ENCODE assay signal across 12 cellular contexts in genomic region chr10:102597131-102597891, GRCh38. TPM values are rescaled to one million over a fixed set of nuclear protein-coding genes. Genes with fewer than 3 reads are reported as not detected.
DNase-seq lines count a peak whose midpoint lies in the region; ATAC-seq and TF ChIP-seq lines count a peak whose summit lies in the region.
"Had no signal": no experiment of that assay in that cellular context is flagged by ENCODE, and none has a peak within 500 bp of the region (broad histone marks: within the 10 kb centered on the region; RNA-seq: fewer than 3 reads in every experiment).

No MANE protein-coding gene starts in this region.

- no peak for ATAC-seq in T-helper 17 cell
- ATAC-seq in GM19351 (IDR thresholded peaks at IDR 0.05; ENCODE audit: unreplicated experiment), result no peak
- ATAC-seq in HG02588 (IDR thresholded peaks at IDR 0.05; ENCODE audit: unreplicated experiment), result no peak

- intact Hi-C loops in A673 (cut with micrococcal nuclease; ENCODE audit: unreplicated experiment), result loop anchor here (5.0 kb wide), 1 partner anchor 95 kb away; the partner anchor contains the start of genes ACTR1A and SUFU

- H3K4me3 Mint-ChIP-seq in T-helper 17 cell, result no peak overlapping the region
- H3K4me3 Mint-ChIP-seq: activated naive CD4-positive, alpha-beta T cell treated with anti-CD3 and anti-CD28 coated beads, Interleukin-2, amount 10 ng/mL, durations not matched to agents 7 days and 5 days; B cell; nephron progenitor cell had no signal

- H3K9me3 ChIP-seq in T-helper 17 cell (ENCODE audit: control insufficient read depth, low read length, poor library complexity, severe bottlenecking) (no peaks in the 10 kb centered on the region), fibroblast of lung (ENCODE audit: control insufficient read depth, insufficient read depth, low read depth, low read length) (no peaks in the 10 kb centered on the region), subcutaneous abdominal adipose tissue (ENCODE audit: control insufficient read depth in 5 of 5, low read length in 5 of 5) (no peaks in the 10 kb centered on the region), A673 (ENCODE audit: low read depth, low read length, poor library complexity, severe bottlenecking) (no peaks in the 10 kb centered on the region)

- H3K4me1 Mint-ChIP-seq in T-helper 17 cell, result peaks cover 2% of the 10 kb centered on the region
- H3K4me1 Mint-ChIP-seq: activated naive CD4-positive, alpha-beta T cell treated with anti-CD3 and anti-CD28 coated beads, Interleukin-2, amount 10 ng/mL, durations not matched to agents 7 days and 5 days; B cell had no signal

- no peaks in the 10 kb centered on the region for H3K36me3 Mint-ChIP-seq in T-helper 17 cell (ENCODE audit: low read depth)

- no TSS peak for BruUV-seq in A673 (replicated peaks; lab: Mats Ljungman, UMichigan)

- H3K4me2 ChIP-seq in fibroblast of lung (ENCODE audit: extremely low read depth, insufficient read depth, low read length), result peak overlapping the region; percentile 33
- H3K4me2 ChIP-seq: KMS-11 had no signal

- H3K27me3 Mint-ChIP-seq in T-helper 17 cell, result no peaks in the 10 kb centered on the region
- H3K27me3 Mint-ChIP-seq: activated naive CD4-positive, alpha-beta T cell treated with anti-CD3 and anti-CD28 coated beads, Interleukin-2, amount 10 ng/mL, durations not matched to agents 7 days and 5 days; B cell had no signal

- peaks cover 13% of the 10 kb centered on the region for H3K4me1 ChIP-seq in fibroblast of lung (ENCODE audit: control insufficient read depth, extremely low read depth, insufficient read depth, low read length)
- H3K4me1 ChIP-seq in subcutaneous abdominal adipose tissue (ENCODE audit: control insufficient read depth in 5 of 5, insufficient read depth in 5 of 5, low read length in 5 of 5), result peaks cover 28 to 86% (median 83%) of the 10 kb centered on the region in 5 donors
- H3K4me1 ChIP-seq in A673 (ENCODE audit: insufficient read depth, low read length, poor library complexity, severe bottlenecking), result no peaks in the 10 kb centered on the region

- TF ChIP-seq CTCF in fibroblast of lung (conservative IDR thresholded peaks at IDR 0.05 in 1 of 2, IDR thresholded peaks at IDR 0.05 in 1 of 2; ENCODE audit: low read depth in 1 of 2, low read length in 2 of 2) (no peak), A673 (conservative IDR thresholded peaks at IDR 0.05; ENCODE audit: low read depth, low read length) (no peak)

- peak overlapping the region; percentile 24 for H3K27ac Mint-ChIP-seq in T-helper 17 cell
- H3K27ac Mint-ChIP-seq: activated naive CD4-positive, alpha-beta T cell treated with anti-CD3 and anti-CD28 coated beads, Interleukin-2, amount 10 ng/mL, durations not matched to agents 7 days and 5 days; B cell had no signal

- H4K20me1 ChIP-seq in fibroblast of lung (ENCODE audit: control insufficient read depth, extremely low read depth, insufficient read depth, low read length), result no peaks in the 10 kb centered on the region

- H2AFZ ChIP-seq in fibroblast of lung (ENCODE audit: low read length), result no peak overlapping the region

- CTCF ChIA-PET in A673 (lab: Charles Lee), result no interaction called here

- H3K79me2 ChIP-seq in fibroblast of lung (ENCODE audit: control insufficient read depth, insufficient read depth, low read length), result no peaks in the 10 kb centered on the region

- H3K27me3 ChIP-seq in fibroblast of lung (ENCODE audit: control insufficient read depth, insufficient read depth, low read length) (no peaks in the 10 kb centered on the region), subcutaneous abdominal adipose tissue (ENCODE audit: control insufficient read depth in 5 of 5, insufficient read depth in 4 of 5, low read length in 5 of 5) (no peaks in the 10 kb centered on the region), A673 (replicated peaks; ENCODE audit: insufficient read depth, low read depth, low read length, poor library complexity) (no peaks in the 10 kb centered on the region)

- H3K9ac ChIP-seq in fibroblast of lung (ENCODE audit: insufficient read depth, low read length) (no peak overlapping the region), subcutaneous abdominal adipose tissue (ENCODE audit: low read length in 5 of 5) (peak overlapping the region in 1 of 5 donors; percentile 29)
- H3K9ac ChIP-seq: KMS-11 had no signal

- H3K27ac ChIP-seq in fibroblast of lung (ENCODE audit: insufficient read depth, low read length) (no peak overlapping the region), subcutaneous abdominal adipose tissue (ENCODE audit: low read depth, low read length) (peak overlapping the region; percentile 98), A673 (ENCODE audit: low read depth, low read length, poor library complexity, severe bottlenecking) (no peak overlapping the region)
- H3K27ac ChIP-seq: KMS-11 had no signal

- POLR2A ChIA-PET in A673 (lab: Charles Lee; ENCODE audit: low non-redundant PET), result no interaction called here

- H3K4me3 ChIP-seq in fibroblast of lung (replicated peaks in 1 of 4; ENCODE audit: control extremely low read depth in 1 of 4, insufficient read depth in 1 of 4, low read depth in 3 of 4, low read length in 4 of 4) (no peak overlapping the region), subcutaneous abdominal adipose tissue (ENCODE audit: low read depth in 1 of 5, low read length in 5 of 5) (no peak overlapping the region), A673 (ENCODE audit: low read depth, low read length, poor library complexity, severe bottlenecking) (no peak overlapping the region)

- peaks cover 6% of the 10 kb centered on the region for H3K36me3 ChIP-seq in fibroblast of lung (ENCODE audit: control insufficient read depth, insufficient read depth, low read length)
- peaks cover 0 to 44% (median 6%) of the 10 kb centered on the region in 5 donors for H3K36me3 ChIP-seq in subcutaneous abdominal adipose tissue (ENCODE audit: control insufficient read depth in 5 of 5, insufficient read depth in 5 of 5, low read length in 5 of 5)
- no peaks in the 10 kb centered on the region for H3K36me3 ChIP-seq in A673 (ENCODE audit: insufficient read depth, low read length, poor library complexity, severe bottlenecking)

- DNase-seq in T-helper 17 cell (no peak), fibroblast of lung (ENCODE audit: low read depth in 2 of 2) (no peak), lung microvascular endothelial cell (ENCODE audit: low read depth in 2 of 2) (peak; percentile 50 to 74), SKM-1 (lab: John Stamatoyannopoulos, UW; ENCODE audit: unreplicated experiment) (no peak), A673 (ENCODE audit: low spot score) (no peak)

RNA-seq across cellular contexts. Expression of gene TRIM8, which starts 47.0 kb away (rescaled TPM):
- total RNA-seq in T-helper 17 cell, result 10 to 100 TPM; 63.6 to 73.0 TPM
- 80.9 and 143 TPM in 2 replicates for total RNA-seq in fibroblast of lung
- polyA plus RNA-seq in fibroblast of lung, result 93.2 and 152 TPM in 2 replicates
- polyA plus RNA-seq in fibroblast of lung (2012), result 166 and 220 TPM in 2 replicates
- 118 and 164 TPM in 2 replicates for polyA minus RNA-seq in fibroblast of lung (ENCODE audit: low replicate concordance)
- total RNA-seq in lung microvascular endothelial cell, result 42.7 and 67.5 TPM in 2 replicates
- 29.4 and 32.0 TPM in 2 replicates for total RNA-seq in A673 (2021)

Comparison
In these comparisons a context has a peak if more than half of its experiments do, and no peak if none do; other contexts are left out.
1. DNase-seq: peak in lung microvascular endothelial cell (2 of 2); none in T-helper 17 cell (0 of 3), fibroblast of lung (0 of 2), SKM-1 (single experiment) and A673 (single experiment).